ENCODE assay signal across 31 cellular contexts in the genomic region with DNA sequence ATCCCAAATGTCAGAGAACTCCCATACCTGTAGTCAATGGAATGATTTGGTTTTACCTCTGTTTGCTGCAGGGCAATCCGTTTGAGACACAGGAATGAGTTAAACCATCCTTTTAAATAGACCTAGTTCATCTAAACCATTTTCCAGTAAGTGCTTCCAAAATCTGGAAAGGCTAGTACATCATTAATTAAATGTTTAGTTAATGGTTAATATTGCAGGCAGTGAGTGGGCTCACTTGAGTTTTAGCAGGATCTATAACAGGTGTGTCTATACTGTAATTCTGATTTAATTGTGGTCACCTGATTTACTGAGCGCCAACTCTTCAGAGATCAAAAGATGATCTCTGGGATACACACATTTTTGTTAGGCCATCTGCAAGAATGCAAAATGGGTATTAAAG.
"Had no signal": no experiment of that assay in that cellular context is flagged by ENCODE, and none has a peak within 500 bp of the region (broad histone marks: within the 10 kb centered on the region; RNA-seq: fewer than 3 reads in every experiment).

No MANE protein-coding gene starts in this region.

- H3K4me1 Mint-ChIP-seq: activated CD4-positive, alpha-beta memory T cell treated with anti-CD3 and anti-CD28 coated beads, Interleukin-2, amount 10 ng/mL, durations not matched to agents 7 days and 5 days; activated CD4-positive, alpha-beta T cell treated with anti-CD3 and anti-CD28 coated beads for 36 hours; activated CD4-positive, alpha-beta T cell treated with anti-CD3 and anti-CD28 coated beads, Interleukin-2, amount 10 ng/mL, durations not matched to agents 7 days and 5 days; activated CD8-positive, alpha-beta memory T cell treated with anti-CD3 and anti-CD28 coated beads, Interleukin-2, amount 10 ng/mL, durations not matched to agents 7 days and 5 days; activated naive CD4-positive, alpha-beta T cell treated with anti-CD3 and anti-CD28 coated beads, Interleukin-2, amount 10 ng/mL, durations not matched to agents 7 days and 5 days; activated naive CD4-positive, alpha-beta T cell treated with anti-CD3 and anti-CD28 coated beads, Interleukin-2, amount 50 U/mL, for 24 hours; activated naive CD8-positive, alpha-beta T cell treated with anti-CD3 and anti-CD28 coated beads for 36 hours; WTC11 had no signal

- H3K36me3 Mint-ChIP-seq: activated CD8-positive, alpha-beta memory T cell treated with anti-CD3 and anti-CD28 coated beads, Interleukin-2, amount 10 ng/mL, durations not matched to agents 7 days and 5 days; activated naive CD4-positive, alpha-beta T cell treated with anti-CD3 and anti-CD28 coated beads, Interleukin-2, amount 10 ng/mL, durations not matched to agents 7 days and 5 days; activated naive CD4-positive, alpha-beta T cell treated with anti-CD3 and anti-CD28 coated beads, Interleukin-2, amount 50 U/mL, for 24 hours; activated naive CD8-positive, alpha-beta T cell treated with anti-CD3 and anti-CD28 coated beads for 36 hours; WTC11 had no signal

- H3K27me3 ChIP-seq: adrenal gland, body of pancreas, brain microvascular endothelial cell, breast epithelium had no signal

- H3K9me3 Mint-ChIP-seq: activated CD4-positive, alpha-beta memory T cell treated with anti-CD3 and anti-CD28 coated beads, Interleukin-2, amount 10 ng/mL, durations not matched to agents 7 days and 5 days; activated CD4-positive, alpha-beta T cell treated with anti-CD3 and anti-CD28 coated beads, Interleukin-2, amount 10 ng/mL, durations not matched to agents 7 days and 5 days; activated naive CD4-positive, alpha-beta T cell treated with anti-CD3 and anti-CD28 coated beads, Interleukin-2, amount 10 ng/mL, durations not matched to agents 7 days and 5 days; activated naive CD4-positive, alpha-beta T cell treated with anti-CD3 and anti-CD28 coated beads, Interleukin-2, amount 50 U/mL, for 24 hours; activated T-cell treated with anti-CD3 and anti-CD28 coated beads, Interleukin-2, amount 50 U/mL, for 24 hours; activated T-helper 2 cell treated with anti-CD3 and anti-CD28 coated beads, Interferon-gamma antibody, Interleukin-2, Interleukin-4, amounts not matched to agents 10 μg/mL and 5 μg/mL and 100 μg/mL, durations not matched to agents 14 hours and 24 hours and 36 hours had no signal

- H3K4me1 ChIP-seq: adrenal gland, breast epithelium had no signal

- H3K27ac ChIP-seq: adrenal gland, body of pancreas, brain microvascular endothelial cell, breast epithelium, WERI-Rb-1 had no signal

- H3K4me3 Mint-ChIP-seq: activated CD4-positive, alpha-beta memory T cell treated with anti-CD3 and anti-CD28 coated beads, Interleukin-2, amount 10 ng/mL, durations not matched to agents 7 days and 5 days; activated CD4-positive, alpha-beta T cell treated with anti-CD3 and anti-CD28 coated beads for 36 hours; activated CD4-positive, alpha-beta T cell treated with anti-CD3 and anti-CD28 coated beads, Interleukin-2, amount 10 ng/mL, durations not matched to agents 7 days and 5 days; activated CD8-positive, alpha-beta memory T cell treated with anti-CD3 and anti-CD28 coated beads, Interleukin-2, amount 10 ng/mL, durations not matched to agents 7 days and 5 days; activated CD8-positive, alpha-beta T cell treated with anti-CD3 and anti-CD28 coated beads, Interleukin-2, amount 10 ng/mL, durations not matched to agents 7 days and 5 days; activated naive CD4-positive, alpha-beta T cell treated with anti-CD3 and anti-CD28 coated beads, Interleukin-2, amount 10 ng/mL, durations not matched to agents 7 days and 5 days; activated naive CD4-positive, alpha-beta T cell treated with anti-CD3 and anti-CD28 coated beads, Interleukin-2, amount 50 U/mL, for 24 hours; activated naive CD8-positive, alpha-beta T cell treated with anti-CD3 and anti-CD28 coated beads for 36 hours; activated T-cell treated with anti-CD3 and anti-CD28 coated beads, Interleukin-2, amount 50 U/mL, for 24 hours; T-helper 17 cell; WTC11 had no signal

- DNase-seq: activated CD4-positive, alpha-beta memory T cell treated with anti-CD3 and anti-CD28 coated beads, Interleukin-2, amount 10 ng/mL, durations not matched to agents 7 days and 5 days; activated CD4-positive, alpha-beta T cell treated with anti-CD3 and anti-CD28 coated beads for 1 hour; activated CD4-positive, alpha-beta T cell treated with anti-CD3 and anti-CD28 coated beads for 36 hours; activated CD4-positive, alpha-beta T cell treated with anti-CD3 and anti-CD28 coated beads for 48 hours; activated CD4-positive, alpha-beta T cell treated with anti-CD3 and anti-CD28 coated beads, Interleukin-2, amount 10 ng/mL, durations not matched to agents 7 days and 5 days; activated CD4-positive, alpha-beta T cell treated with anti-CD3 and anti-CD28 coated beads, Interleukin-2, amount 50 U/mL, for 48 hours; activated CD4-positive, CD25-positive, alpha-beta regulatory T cell; activated CD8-positive, alpha-beta memory T cell treated with anti-CD3 and anti-CD28 coated beads for 24 hours; activated CD8-positive, alpha-beta memory T cell treated with anti-CD3 and anti-CD28 coated beads, Interleukin-2, amount 10 ng/mL, durations not matched to agents 7 days and 5 days; activated CD8-positive, alpha-beta memory T cell treated with anti-CD3 and anti-CD28 coated beads, Interleukin-2, amount 50 U/mL, for 48 hours; activated CD8-positive, alpha-beta T cell treated with anti-CD3 and anti-CD28 coated beads, Interleukin-2, amount 10 ng/mL, durations not matched to agents 7 days and 5 days; activated effector memory CD4-positive, alpha-beta T cell treated with Interleukin-2 at 50 U/mL for 16 hours; activated gamma-delta T cell; activated naive CD4-positive, alpha-beta T cell treated with anti-CD3 and anti-CD28 coated beads, Interleukin-2, amount 10 ng/mL, durations not matched to agents 7 days and 5 days; activated naive CD4-positive, alpha-beta T cell treated with Interleukin-2 at 50 U/mL for 16 hours; activated naive CD8-positive, alpha-beta T cell treated with anti-CD3 and anti-CD28 coated beads for 36 hours; activated T-cell treated with anti-CD3 and anti-CD28 coated beads, Interleukin-2, amount 50 U/mL, for 24 hours; activated T-cell treated with anti-CD3 and anti-CD28 coated beads, Interleukin-2, amount 50 U/mL, for 48 hours; adrenal gland; amniotic stem cell; aorta; body of pancreas; brain microvascular endothelial cell; central memory CD4-positive, alpha-beta T cell; T-helper 17 cell; T1000; WERI-Rb-1 had no signal

- H3K36me3 ChIP-seq: adrenal gland, brain microvascular endothelial cell, breast epithelium had no signal

- H3K9me3 ChIP-seq: adrenal gland, body of pancreas, breast epithelium had no signal

- H3K4me3 ChIP-seq: adrenal gland, body of pancreas, breast epithelium had no signal

- H3K27ac Mint-ChIP-seq: activated CD4-positive, alpha-beta memory T cell treated with anti-CD3 and anti-CD28 coated beads, Interleukin-2, amount 10 ng/mL, durations not matched to agents 7 days and 5 days; activated CD4-positive, alpha-beta T cell treated with anti-CD3 and anti-CD28 coated beads for 36 hours; activated CD4-positive, alpha-beta T cell treated with anti-CD3 and anti-CD28 coated beads, Interleukin-2, amount 10 ng/mL, durations not matched to agents 7 days and 5 days; activated CD8-positive, alpha-beta memory T cell treated with anti-CD3 and anti-CD28 coated beads, Interleukin-2, amount 10 ng/mL, durations not matched to agents 7 days and 5 days; activated CD8-positive, alpha-beta T cell treated with anti-CD3 and anti-CD28 coated beads, Interleukin-2, amount 10 ng/mL, durations not matched to agents 7 days and 5 days; activated naive CD4-positive, alpha-beta T cell treated with anti-CD3 and anti-CD28 coated beads, Interleukin-2, amount 10 ng/mL, durations not matched to agents 7 days and 5 days; activated naive CD4-positive, alpha-beta T cell treated with anti-CD3 and anti-CD28 coated beads, Interleukin-2, amount 50 U/mL, for 24 hours; activated naive CD8-positive, alpha-beta T cell treated with anti-CD3 and anti-CD28 coated beads for 36 hours; activated T-cell treated with anti-CD3 and anti-CD28 coated beads, Interleukin-2, amount 50 U/mL, for 24 hours; activated T-helper 2 cell treated with anti-CD3 and anti-CD28 coated beads, Interferon-gamma antibody, Interleukin-2, Interleukin-4, amounts not matched to agents 10 μg/mL and 5 μg/mL and 100 μg/mL, durations not matched to agents 14 hours and 24 hours and 36 hours; T-helper 17 cell; WTC11 had no signal
